In the genomic region with DNA sequence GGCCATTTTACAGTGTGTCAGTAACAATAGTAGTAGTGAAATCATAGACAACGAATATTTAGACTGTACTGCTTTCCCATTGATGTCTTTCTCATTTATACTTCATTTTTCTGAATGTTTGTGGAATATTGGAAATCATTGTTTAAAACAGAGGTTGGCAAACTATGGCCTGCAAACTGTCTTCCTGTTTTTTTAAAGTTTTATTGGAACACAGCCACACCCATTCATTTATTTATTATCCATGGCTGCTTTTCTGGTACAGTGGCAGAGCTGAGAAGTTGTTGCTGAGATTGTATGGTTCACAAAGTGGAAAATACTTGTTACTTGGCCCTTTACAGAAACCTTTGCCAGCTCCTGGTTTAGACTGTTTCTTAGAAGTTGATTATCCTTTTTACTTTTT, we compare ENCODE assay signal across 14 cellular contexts. TPM values are rescaled to one million over a fixed set of nuclear protein-coding genes. Genes with fewer than 3 reads are reported as not detected.
DNase-seq lines count a peak whose midpoint lies in the region; TF ChIP-seq lines count a peak whose summit lies in the region.
"Had no signal": no experiment of that assay in that cellular context is flagged by ENCODE, and none has a peak within 500 bp of the region (broad histone marks: within the 10 kb centered on the region; RNA-seq: fewer than 3 reads in every experiment).

No MANE protein-coding gene starts in this region.

- H3K4me1 ChIP-seq in hepatocyte (ENCODE audit: insufficient read depth) (no peaks in the 10 kb centered on the region), neutrophil (ENCODE audit: control insufficient read depth in 1 of 2, insufficient read depth in 1 of 2, low read depth in 1 of 2, low read length in 1 of 2) (peaks cover 53 to 69% of the 10 kb centered on the region in 2 experiments)
- H3K4me1 ChIP-seq: BLaER1 had no signal

- H3K4me3 ChIP-seq in hepatocyte (no peak overlapping the region), neutrophil (ENCODE audit: low read depth in 1 of 2, low read length in 1 of 2) (no peak overlapping the region)
- H3K4me3 ChIP-seq: BLaER1 had no signal

- intact Hi-C loops in CD14-positive monocyte (cut with micrococcal nuclease) = no loop called here
- intact Hi-C loops in dendritic cell treated with granulocyte-macrophage colony-stimulating factor and Interleukin-4, amounts not matched to agents 40 ng/mL and 50 ng/mL, for 4 days (cut with micrococcal nuclease) = no loop called here

- H2AFZ ChIP-seq in hepatocyte = no peak overlapping the region

- H3K36me3 Mint-ChIP-seq in CD14-positive monocyte = peaks cover 14 to 16% of the 10 kb centered on the region in 2 donors
- H3K36me3 Mint-ChIP-seq in dendritic cell treated with granulocyte-macrophage colony-stimulating factor and Interleukin-4, amounts not matched to agents 40 ng/mL and 50 ng/mL, for 4 days (ENCODE audit: low read depth) = peaks cover 14% of the 10 kb centered on the region

- no peak for TF ChIP-seq CTCF in CD14-positive monocyte (IDR thresholded peaks at IDR 0.05)
- TF ChIP-seq CTCF in hepatocyte (IDR thresholded peaks at IDR 0.05; ENCODE audit: poor library complexity) = no peak
- no peak for TF ChIP-seq CTCF in neutrophil (IDR thresholded peaks at IDR 0.05)

- no peaks in the 10 kb centered on the region for H3K36me3 ChIP-seq in hepatocyte (replicated peaks; ENCODE audit: insufficient read depth, low read depth)
- no peaks in the 10 kb centered on the region for H3K36me3 ChIP-seq in neutrophil

- H3K27me3 ChIP-seq in hepatocyte = no peaks in the 10 kb centered on the region
- no peaks in the 10 kb centered on the region for H3K27me3 ChIP-seq in neutrophil
- H3K27me3 ChIP-seq: BLaER1 had no signal

- peaks cover 17% of the 10 kb centered on the region for H4K20me1 ChIP-seq in hepatocyte (ENCODE audit: insufficient read depth, poor library complexity, severe bottlenecking)

- no peaks in the 10 kb centered on the region for H3K9me2 ChIP-seq in hepatocyte (replicated peaks; ENCODE audit: insufficient read depth)

- H3K79me2 ChIP-seq in hepatocyte = peaks cover 99% of the 10 kb centered on the region

- H3K9me3 Mint-ChIP-seq in CD14-positive monocyte = peaks cover 0 to 6% (median 0%) of the 10 kb centered on the region in 7 donors
- H3K9me3 Mint-ChIP-seq in dendritic cell treated with granulocyte-macrophage colony-stimulating factor and Interleukin-4, amounts not matched to agents 40 ng/mL and 50 ng/mL, for 4 days = peaks cover 11% of the 10 kb centered on the region
- H3K9me3 Mint-ChIP-seq: CD4-positive, CD25-positive, alpha-beta regulatory T cell; HFFc6 had no signal

- 97% methylated on average over 1 of the region's 1 CpG for WGBS in hepatocyte (ENCODE audit: low lambda C conversion rate, missing lambda C conversion rate)

- H3K27ac Mint-ChIP-seq in CD14-positive monocyte = peak overlapping the region in 4 of 7 donors; percentile 33 to 71 (median 68)
- H3K27ac Mint-ChIP-seq in dendritic cell treated with granulocyte-macrophage colony-stimulating factor and Interleukin-4, amounts not matched to agents 40 ng/mL and 50 ng/mL, for 4 days = peak overlapping the region; percentile 65
- H3K27ac Mint-ChIP-seq: HFFc6 had no signal

- H3K4me2 ChIP-seq in hepatocyte = peak overlapping the region; percentile 21
- H3K4me2 ChIP-seq: BLaER1 had no signal

- DNase-seq in CD14-positive monocyte (ENCODE audit: low spot score) (no peak), hepatocyte (ENCODE audit: low spot score) (no peak), T-helper 1 cell (no peak), NCI-H510A treated with DMSO at 0.1 percent for 48 hours (lab: John Stamatoyannopoulos, UW) (no peak)
- DNase-seq in activated naive CD4-positive, alpha-beta T cell treated with Interleukin-2 at 50 U/mL for 16 hours = no peak
- DNase-seq: 8988T; AML-193; CD4-positive, CD25-positive, alpha-beta regulatory T cell; DMS53; HCEC 1CT; HFFc6 had no signal

- H3K4me3 Mint-ChIP-seq in CD14-positive monocyte = peak overlapping the region in 1 of 2 donors; percentile 51
- H3K4me3 Mint-ChIP-seq in dendritic cell treated with granulocyte-macrophage colony-stimulating factor and Interleukin-4, amounts not matched to agents 40 ng/mL and 50 ng/mL, for 4 days = no peak overlapping the region
- H3K4me3 Mint-ChIP-seq: CD4-positive, CD25-positive, alpha-beta regulatory T cell; HFFc6 had no signal

- no peaks in the 10 kb centered on the region for H3K27me3 Mint-ChIP-seq in CD14-positive monocyte (ENCODE audit: low read depth in 3 of 3)
- H3K27me3 Mint-ChIP-seq in dendritic cell treated with granulocyte-macrophage colony-stimulating factor and Interleukin-4, amounts not matched to agents 40 ng/mL and 50 ng/mL, for 4 days = no peaks in the 10 kb centered on the region
- H3K27me3 Mint-ChIP-seq: CD4-positive, CD25-positive, alpha-beta regulatory T cell had no signal

- H3K4me1 Mint-ChIP-seq in CD14-positive monocyte = peaks cover 72% of the 10 kb centered on the region
- H3K4me1 Mint-ChIP-seq in dendritic cell treated with granulocyte-macrophage colony-stimulating factor and Interleukin-4, amounts not matched to agents 40 ng/mL and 50 ng/mL, for 4 days (ENCODE audit: low read depth) = peaks cover 51% of the 10 kb centered on the region

- H3K27ac ChIP-seq in hepatocyte (peak overlapping the region; percentile 14), neutrophil (peak overlapping the region; percentile 88)
- H3K27ac ChIP-seq: BLaER1 had no signal

- H3K9me3 ChIP-seq in hepatocyte (ENCODE audit: low read depth) (no peaks in the 10 kb centered on the region), neutrophil (no peaks in the 10 kb centered on the region)

RNA-seq across cellular contexts. Expression of a gene that starts 13.7 kb away (rescaled TPM):
- polyA plus RNA-seq in CD14-positive monocyte (10 to 100 TPM; 47.2 to 77.0 TPM), hepatocyte (21.7 and 23.7 TPM in 2 replicates)
- 70.9 and 71.4 TPM in 2 replicates for total RNA-seq in hepatocyte
